9 cellular contexts compared by ENCODE assay signal in genomic region chr9:123742009-123742767, GRCh38.
A peak's percentile ranks its signal among the peaks of the same experiment; 100 is the strongest.
DNase-seq lines count a peak whose midpoint lies in the region; ATAC-seq and TF ChIP-seq lines count a peak whose summit lies in the region.
"Had no signal": no experiment of that assay in that cellular context is flagged by ENCODE, and none has a peak within 500 bp of the region (broad histone marks: within the 10 kb centered on the region; RNA-seq: fewer than 3 reads in every experiment).

No MANE protein-coding gene starts in this region.

- H3K4me2 ChIP-seq in BLaER1 treated with 17β-estradiol and CSF1 and Interleukin-3, amounts not matched to agents 10 nM and 100 nM: peak overlapping the region in 7 of 11 experiments; percentile 6 to 46 (median 28); a peak in 12 of 22 replicates
- H3K4me2 ChIP-seq in PC-9: no peak overlapping the region

- POLR2A ChIA-PET in PC-9 (lab: Charles Lee; ENCODE audit: unreplicated experiment): no interaction called here

- BruUV-seq in PC-9 (replicated peaks; lab: Mats Ljungman, UMichigan): no TSS peak

- H3K9me2 ChIP-seq in PC-9 (ENCODE audit: insufficient read depth): no peaks in the 10 kb centered on the region

- H3K27ac ChIP-seq in BLaER1 treated with 17β-estradiol and CSF1 and Interleukin-3, amounts not matched to agents 10 nM and 100 nM: no peak overlapping the region
- H3K27ac ChIP-seq in neutrophil: peak overlapping the region; percentile 70
- no peak overlapping the region for H3K27ac ChIP-seq in PC-9

- H3K9ac ChIP-seq in BLaER1 treated with 17β-estradiol and CSF1 and Interleukin-3, amounts not matched to agents 10 nM and 100 nM: no peak overlapping the region

- peak; percentile 55 for DNase-seq in amniotic epithelial cell (ENCODE audit: low read depth)
- peak; percentile 10 to 79 (median 50) for DNase-seq in head of caudate nucleus
- DNase-seq in SW480 (ENCODE audit: low spot score): no peak
- DNase-seq in PC-9: no peak
- DNase-seq in activated T-cell treated with anti-CD3 and anti-CD28 coated beads, Interleukin-2, amount 50 U/mL, for 48 hours: no peak
- DNase-seq: activated naive CD4-positive, alpha-beta T cell treated with anti-CD3 and anti-CD28 coated beads, Interleukin-2, amount 10 ng/mL, durations not matched to agents 7 days and 5 days had no signal

- peaks cover 7 to 30% (median 22%) of the 10 kb centered on the region in 10 experiments; a peak in 19 of 20 replicates for H3K4me1 ChIP-seq in BLaER1 treated with 17β-estradiol and CSF1 and Interleukin-3, amounts not matched to agents 10 nM and 100 nM
- H3K4me1 ChIP-seq in neutrophil (ENCODE audit: control insufficient read depth in 1 of 2, insufficient read depth in 1 of 2, low read depth in 1 of 2, low read length in 1 of 2) (peaks cover 17 to 21% of the 10 kb centered on the region in 2 experiments), PC-9 (replicated peaks; ENCODE audit: insufficient read depth) (no peaks in the 10 kb centered on the region)

- 0 out of 22 replicates have a peak, but pooled peaks cover 0 to 4% (median 0%) of the 10 kb centered on the region in 11 experiments for H3K9me3 ChIP-seq in BLaER1 treated with 17β-estradiol and CSF1 and Interleukin-3, amounts not matched to agents 10 nM and 100 nM (replicated peaks in 1 of 11)
- H3K9me3 ChIP-seq in neutrophil: no peaks in the 10 kb centered on the region
- no peaks in the 10 kb centered on the region for H3K9me3 ChIP-seq in PC-9 (ENCODE audit: insufficient read depth, low read depth)

- H2AFZ ChIP-seq in PC-9: no peak overlapping the region

- no peaks in the 10 kb centered on the region for H3F3A ChIP-seq in PC-9 (ENCODE audit: insufficient read depth, low read depth)

- peaks cover 0 to 80% (median 0%) of the 10 kb centered on the region in 11 experiments; a peak in 8 of 22 replicates for H4K20me1 ChIP-seq in BLaER1 treated with 17β-estradiol and CSF1 and Interleukin-3, amounts not matched to agents 10 nM and 100 nM
- 0 out of 2 replicates have a peak, but pooled peaks cover 5% of the 10 kb centered on the region for H4K20me1 ChIP-seq in PC-9 (ENCODE audit: insufficient read depth)

- H3K27me3 ChIP-seq in BLaER1 treated with 17β-estradiol and CSF1 and Interleukin-3, amounts not matched to agents 10 nM and 100 nM: no peaks in the 10 kb centered on the region
- H3K27me3 ChIP-seq in neutrophil (no peaks in the 10 kb centered on the region), PC-9 (ENCODE audit: insufficient read depth, low read depth) (no peaks in the 10 kb centered on the region)

- H3K4me3 ChIP-seq in BLaER1 treated with 17β-estradiol and CSF1 and Interleukin-3, amounts not matched to agents 10 nM and 100 nM: no peak overlapping the region
- no peak overlapping the region for H3K4me3 ChIP-seq in neutrophil (ENCODE audit: low read depth in 1 of 2, low read length in 1 of 2)
- no peak overlapping the region for H3K4me3 ChIP-seq in PC-9

- H3K79me2 ChIP-seq in PC-9 (ENCODE audit: low read depth): no peaks in the 10 kb centered on the region

- peaks cover 0 to 45% (median 5%) of the 10 kb centered on the region in 11 experiments; a peak in 11 of 22 replicates for H3K36me3 ChIP-seq in BLaER1 treated with 17β-estradiol and CSF1 and Interleukin-3, amounts not matched to agents 10 nM and 100 nM
- H3K36me3 ChIP-seq in neutrophil (no peaks in the 10 kb centered on the region), PC-9 (ENCODE audit: low read depth) (no peaks in the 10 kb centered on the region)

- CTCF ChIA-PET in PC-9 (lab: Charles Lee): no interaction called here

- no peak for ATAC-seq in GM18511 (IDR thresholded peaks at IDR 0.05; ENCODE audit: unreplicated experiment)

- no peak for TF ChIP-seq CTCF in neutrophil (IDR thresholded peaks at IDR 0.05)
- TF ChIP-seq CTCF in PC-9 (conservative IDR thresholded peaks at IDR 0.05): no peak

- intact Hi-C loops in head of caudate nucleus (cut with DNase I) (no loop called here), PC-9 (cut with micrococcal nuclease; ENCODE audit: unreplicated experiment) (no loop called here)

Comparison
In these comparisons a context has a peak if more than half of its experiments do, and no peak if none do; other contexts are left out.
1. DNase-seq: peak in amniotic epithelial cell (single experiment) and head of caudate nucleus (42 of 42); none in SW480 (single experiment), PC-9 (0 of 2) and activated T-cell treated with anti-CD3 and anti-CD28 coated beads, Interleukin-2, amount 50 U/mL, for 48 hours (0 of 2).